In genomic region chr22:29642694-29643093, GRCh38 we compare ENCODE assay signal across 11 cellular contexts.
"Had no signal": no experiment of that assay in that cellular context is flagged by ENCODE, and none has a peak within 500 bp of the region (broad histone marks: within the 10 kb centered on the region; RNA-seq: fewer than 3 reads in every experiment).

No MANE protein-coding gene starts in this region.

- H3K4me3 ChIP-seq: adrenal gland, cardiac muscle cell, esophagus muscularis mucosa, left ventricle myocardium inferior had no signal

- H3K4me3 Mint-ChIP-seq: activated naive CD4-positive, alpha-beta T cell treated with anti-CD3 and anti-CD28 coated beads, Interleukin-2, amount 10 ng/mL, durations not matched to agents 7 days and 5 days; memory B cell; naive thymus-derived CD8-positive, alpha-beta T cell had no signal

- H3K9me3 Mint-ChIP-seq: activated naive CD4-positive, alpha-beta T cell treated with anti-CD3 and anti-CD28 coated beads, Interleukin-2, amount 10 ng/mL, durations not matched to agents 7 days and 5 days; memory B cell; naive thymus-derived CD8-positive, alpha-beta T cell had no signal

- DNase-seq: activated naive CD4-positive, alpha-beta T cell treated with anti-CD3 and anti-CD28 coated beads, Interleukin-2, amount 10 ng/mL, durations not matched to agents 7 days and 5 days; adrenal gland; hypothalamus; kidney; left ventricle myocardium inferior; naive thymus-derived CD8-positive, alpha-beta T cell; stimulated activated CD4-positive, alpha-beta T cell treated with anti-CD3 and anti-CD28 coated beads, Interleukin-12 subunit alpha, Interleukin-12 subunit beta, amount 100 ng/mL, for 4 hours; stimulated activated CD4-positive, alpha-beta T cell treated with anti-CD3 and anti-CD28 coated beads, Interleukin-2, amount 100 ng/mL, for 24 hours had no signal

- ATAC-seq: naive thymus-derived CD8-positive, alpha-beta T cell had no signal

- H3K27me3 Mint-ChIP-seq: activated naive CD4-positive, alpha-beta T cell treated with anti-CD3 and anti-CD28 coated beads, Interleukin-2, amount 10 ng/mL, durations not matched to agents 7 days and 5 days; memory B cell; naive thymus-derived CD8-positive, alpha-beta T cell had no signal

- H3K27ac Mint-ChIP-seq: memory B cell had no signal
